ENCODE assay signal across 11 cellular contexts in the genomic region with DNA sequence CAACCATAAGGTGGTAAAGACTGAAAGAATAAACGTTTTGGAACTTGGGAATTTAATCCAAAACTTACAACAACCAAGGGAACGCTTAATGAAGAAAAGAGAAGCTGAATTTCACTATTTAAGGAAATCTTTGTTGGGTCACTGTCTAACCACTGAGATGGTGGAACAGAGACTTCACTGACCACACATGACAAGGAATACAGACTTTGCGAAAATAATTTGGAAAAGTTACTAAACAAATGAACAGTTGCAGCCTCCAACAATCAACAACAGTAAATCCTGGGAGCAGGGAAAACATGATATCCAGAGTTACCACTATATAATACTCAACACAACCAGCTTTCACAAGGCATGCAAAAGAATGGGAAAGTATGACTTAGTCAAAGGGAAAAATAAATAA.
"Had no signal": no experiment of that assay in that cellular context is flagged by ENCODE, and none has a peak within 500 bp of the region (broad histone marks: within the 10 kb centered on the region; RNA-seq: fewer than 3 reads in every experiment).

No MANE protein-coding gene starts in this region.

- H3K9ac ChIP-seq: GM23248 had no signal

- DNase-seq: GM23248, GOT3, H7, H9, HCEC 1CT, HFFc6 had no signal

- H3K4me2 ChIP-seq: GM23338 had no signal

- FAIRE-seq: H1, H54 had no signal

- H3K4me3 ChIP-seq: GM23248, GM23338, HAP-1 had no signal

- H2AFZ ChIP-seq: GM23248, GM23338 had no signal

- H3K4me1 ChIP-seq: HAP-1 had no signal

- H3K9me3 ChIP-seq: HAP-1 had no signal

- H3K27ac Mint-ChIP-seq: GM23338, H9, HFFc6 had no signal

- H3K27ac ChIP-seq: GM23248 had no signal

- H3K4me3 Mint-ChIP-seq: GM23338, H9, HFFc6 had no signal

- H3K36me3 ChIP-seq: HAP-1 had no signal

- ATAC-seq: GM23338, HCT116 had no signal
